In genomic region chr18:21180588-21180987, GRCh38 we compare ENCODE assay signal across 24 cellular contexts.
"Had no signal": no experiment of that assay in that cellular context is flagged by ENCODE, and none has a peak within 500 bp of the region (broad histone marks: within the 10 kb centered on the region; RNA-seq: fewer than 3 reads in every experiment).

No MANE protein-coding gene starts in this region.

- H3K36me3 ChIP-seq: ascending aorta, cardiac muscle cell, WERI-Rb-1 had no signal

- H3K4me2 ChIP-seq: KMS-11 had no signal

- H3K9me3 ChIP-seq: ascending aorta had no signal

- H3K4me3 ChIP-seq: ascending aorta, cardiac muscle cell had no signal

- H3K27ac ChIP-seq: ascending aorta, cardiac muscle cell, KMS-11, WERI-Rb-1 had no signal

- DNase-seq: activated CD4-positive, alpha-beta T cell treated with anti-CD3 and anti-CD28 coated beads, Interleukin-2, amount 10 ng/mL, durations not matched to agents 24 days and 14 days; activated CD4-positive, alpha-beta T cell treated with anti-CD3 and anti-CD28 coated beads, Interleukin-2, amount 50 U/mL, for 4 hours; activated CD8-positive, alpha-beta T cell treated with anti-CD3 and anti-CD28 coated beads for 36 hours; activated gamma-delta T cell; activated naive CD4-positive, alpha-beta T cell treated with Interleukin-2 at 50 U/mL for 16 hours; activated naive CD8-positive, alpha-beta T cell treated with anti-CD3 and anti-CD28 coated beads, Interleukin-2, amount 10 ng/mL, durations not matched to agents 7 days and 5 days; activated T-cell treated with anti-CD3 and anti-CD28 coated beads, Interleukin-2, amount 50 U/mL, for 1 hour; activated T-cell treated with anti-CD3 and anti-CD28 coated beads, Interleukin-2, amount 50 U/mL, for 72 hours; amygdala; NCI-H1105; NCI-H1417 treated with DMSO at 0.1 percent for 48 hours; NCI-H187 treated with DMSO at 0.1 percent for 48 hours; NCI-H2081 treated with DMSO at 0.1 percent for 48 hours; NCI-H226; NCI-H446 treated with DMSO at 0.1 percent for 48 hours; NCI-H524; NCI-H69; NCI-H82; Right ventricle myocardium superior; T1000; WERI-Rb-1 had no signal

- H3K9ac ChIP-seq: KMS-11 had no signal

- H3K27me3 ChIP-seq: ascending aorta, cardiac muscle cell had no signal
